Comparison of ENCODE assay signal across 8 cellular contexts in the genomic region with DNA sequence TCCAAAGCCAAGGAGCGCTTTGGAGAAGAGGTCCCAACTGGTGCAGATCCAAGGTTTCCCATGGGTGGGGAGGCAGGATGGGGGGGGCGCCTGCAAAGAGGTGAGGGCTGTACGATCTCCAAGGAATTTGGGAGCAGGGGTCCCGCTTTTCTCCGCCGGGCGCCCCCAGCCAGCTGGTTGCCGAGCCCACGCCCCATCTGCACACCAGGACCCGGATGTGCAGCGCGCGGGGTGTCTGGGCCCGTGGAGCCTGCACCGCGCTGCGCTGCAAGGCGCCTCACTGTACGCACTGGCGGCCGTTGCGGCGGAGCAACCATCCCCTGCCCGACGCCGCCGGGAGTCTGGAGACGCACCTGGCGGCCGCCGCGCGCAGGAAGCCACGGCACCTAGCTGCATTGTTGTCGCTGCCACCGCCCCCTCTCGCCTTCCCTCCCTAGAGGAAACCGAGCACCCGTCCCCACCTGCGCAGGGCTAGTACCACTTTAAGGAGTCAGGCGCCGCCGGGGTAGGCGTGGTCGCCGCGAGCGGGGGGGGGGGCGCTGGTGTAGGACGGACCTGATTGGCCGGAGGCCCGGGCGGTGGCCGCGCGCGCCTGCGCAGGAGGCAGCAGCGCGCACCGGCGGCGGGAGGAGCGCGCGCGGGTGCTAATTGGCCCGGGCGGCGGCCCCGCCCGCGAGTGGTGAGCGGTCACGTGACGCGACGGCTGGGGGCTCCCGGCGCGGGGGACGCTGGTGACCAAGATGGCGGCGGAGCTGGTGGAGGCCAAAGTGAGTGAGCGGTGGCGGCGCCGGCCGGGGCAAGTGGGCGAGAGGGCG. TPM values are rescaled to one million over a fixed set of nuclear protein-coding genes. Genes with fewer than 3 reads are reported as not detected.
DNase-seq lines count a peak whose midpoint lies in the region; ATAC-seq and TF ChIP-seq lines count a peak whose summit lies in the region.

A gene with protein sequence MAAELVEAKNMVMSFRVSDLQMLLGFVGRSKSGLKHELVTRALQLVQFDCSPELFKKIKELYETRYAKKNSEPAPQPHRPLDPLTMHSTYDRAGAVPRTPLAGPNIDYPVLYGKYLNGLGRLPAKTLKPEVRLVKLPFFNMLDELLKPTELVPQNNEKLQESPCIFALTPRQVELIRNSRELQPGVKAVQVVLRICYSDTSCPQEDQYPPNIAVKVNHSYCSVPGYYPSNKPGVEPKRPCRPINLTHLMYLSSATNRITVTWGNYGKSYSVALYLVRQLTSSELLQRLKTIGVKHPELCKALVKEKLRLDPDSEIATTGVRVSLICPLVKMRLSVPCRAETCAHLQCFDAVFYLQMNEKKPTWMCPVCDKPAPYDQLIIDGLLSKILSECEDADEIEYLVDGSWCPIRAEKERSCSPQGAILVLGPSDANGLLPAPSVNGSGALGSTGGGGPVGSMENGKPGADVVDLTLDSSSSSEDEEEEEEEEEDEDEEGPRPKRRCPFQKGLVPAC (plus strand): TSS at position 716 of the 815 bp plus-strand sequence. CDS start 25 bp downstream, at position 741.

- H3K4me3 ChIP-seq in right cardiac atrium (ENCODE audit: low read length) (peak within 1 kb of the TSS; percentile 86), rectal smooth muscle tissue (ENCODE audit: low read length) (peak within 1 kb of the TSS; percentile 97), vagina (peak within 1 kb of the TSS; percentile 92 to 96)

- H3K27ac ChIP-seq in right cardiac atrium (ENCODE audit: low read length) (peak within 1 kb of the TSS; percentile 62), rectal smooth muscle tissue (ENCODE audit: low read depth, low read length) (peak within 1 kb of the TSS; percentile 89), vagina (peak within 1 kb of the TSS; percentile 93)

- H3K9me3 ChIP-seq in right cardiac atrium (ENCODE audit: control insufficient read depth, low read length): no peaks in the 10 kb centered on the region
- H3K9me3 ChIP-seq in vagina: no peaks in the 10 kb centered on the region

- H3K4me1 ChIP-seq in right cardiac atrium (ENCODE audit: control insufficient read depth, insufficient read depth, low read length) (peaks cover 11% of the 10 kb centered on the region), rectal smooth muscle tissue (ENCODE audit: control insufficient read depth, insufficient read depth, low read length) (peaks cover 33% of the 10 kb centered on the region), vagina (peaks cover 44% of the 10 kb centered on the region)

- WGBS in right cardiac atrium: under 1% methylated on average over 91 of the region's 91 CpGs

- H3K36me3 ChIP-seq in rectal smooth muscle tissue (ENCODE audit: control insufficient read depth, insufficient read depth, low read length) (peaks cover 2% of the 10 kb centered on the region), vagina (no peaks in the 10 kb centered on the region)

- peak; percentile 55 for ATAC-seq in GM18499 (IDR thresholded peaks at IDR 0.05; ENCODE audit: insufficient read depth, unreplicated experiment)
- ATAC-seq in HG02885 (IDR thresholded peaks at IDR 0.05; ENCODE audit: poor library complexity, unreplicated experiment): peak; percentile 92
- peak; percentile 96 for ATAC-seq in right cardiac atrium

- H3K9ac ChIP-seq in rectal smooth muscle tissue (ENCODE audit: low read length): peak within 1 kb of the TSS; percentile 77

- DNase-seq in NCI-H187 (lab: John Stamatoyannopoulos, UW) (peak; percentile 92 to 98), anterior cingulate cortex (lab: John Stamatoyannopoulos, UW) (peak; percentile 58 to 98 (median 93)), right cardiac atrium (peak; percentile 96 to 99 (median 99)), vagina (ENCODE audit: extremely low spot score in 2 of 2) (peak in 1 of 2 donors; percentile 95)

- TF ChIP-seq CTCF in vagina (IDR thresholded peaks at IDR 0.05): no peak

- no peaks in the 10 kb centered on the region for H3K27me3 ChIP-seq in right cardiac atrium (ENCODE audit: control insufficient read depth, insufficient read depth)
- H3K27me3 ChIP-seq in rectal smooth muscle tissue (ENCODE audit: control insufficient read depth, insufficient read depth, low read length): no peaks in the 10 kb centered on the region
- H3K27me3 ChIP-seq in vagina: no peaks in the 10 kb centered on the region

- intact Hi-C loops in T-helper 2 cell treated with Interferon-gamma antibody and Interleukin-4, amounts not matched to agents 100 ng/mL and 5 ng/mL, for 36 hours (cut with micrococcal nuclease): loop anchor here (1.0 kb wide), 3 partner anchors 17 to 59 kb away; partner anchors contain the start of genes EEF2 and ZBTB7A
- intact Hi-C loops in right cardiac atrium (cut with DNase I): loop anchor here in 1 of 4 donors (10.0 kb wide), 1 partner anchor 178 kb away; the partner anchor contains the start of genes ANKRD24 and SIRT6
- intact Hi-C loops in vagina (cut with DNase I): loop anchor here (1.0 to 5.0 kb wide), 2 partner anchors 55 to 117 kb away; partner anchors contain the start of gene MAP2K2

- TF ChIP-seq POLR2A in vagina (IDR thresholded peaks at IDR 0.05): no peak

RNA-seq across cellular contexts. Expression of the gene that starts here (rescaled TPM):
- total RNA-seq in T-helper 2 cell treated with Interferon-gamma antibody and Interleukin-4, amounts not matched to agents 100 ng/mL and 5 ng/mL, for 36 hours: 29.8 and 34.4 TPM in 2 replicates
- total RNA-seq in right cardiac atrium (10 to 100 TPM; 11.9 to 13.1 (median 12.5) TPM), vagina (14.0 TPM)
- polyA plus RNA-seq in right cardiac atrium: 9.6 TPM
